In genomic region chr3:28349397-28350000, GRCh38 we compare ENCODE assay signal across 8 cellular contexts. TPM values are rescaled to one million over a fixed set of nuclear protein-coding genes. Genes with fewer than 3 reads are reported as not detected.
A peak's percentile ranks its signal among the peaks of the same experiment; 100 is the strongest.
DNase-seq lines count a peak whose midpoint lies in the region; ATAC-seq and TF ChIP-seq lines count a peak whose summit lies in the region.

No MANE protein-coding gene starts in this region.

- POLR2A ChIA-PET in A673 (lab: Charles Lee; ENCODE audit: low non-redundant PET), result interaction anchor here (1.0 kb wide), 1 partner anchor 11 kb away, joined by 3 read pairs; no protein-coding TSS in a partner anchor

- H3K27me3 ChIP-seq in A673 (replicated peaks; ENCODE audit: insufficient read depth, low read depth, low read length, poor library complexity) (no peaks in the 10 kb centered on the region), mononuclear cell (ENCODE audit: insufficient read depth, low read length) (no peaks in the 10 kb centered on the region)

- H3K4me3 ChIP-seq in A673 (ENCODE audit: low read depth, low read length, poor library complexity, severe bottlenecking) (peak overlapping the region; percentile 66), choroid plexus epithelial cell (ENCODE audit: low read depth, low read length) (peak overlapping the region; percentile 81), mononuclear cell (ENCODE audit: low read length) (peak overlapping the region; percentile 85)

- H3K4me1 ChIP-seq in A673 (ENCODE audit: insufficient read depth, low read length, poor library complexity, severe bottlenecking) (peaks cover 25% of the 10 kb centered on the region), mononuclear cell (ENCODE audit: insufficient read depth, low read length) (peaks cover 29% of the 10 kb centered on the region)

- TSS peak; percentile 66 for BruUV-seq in A673 (replicated peaks; lab: Mats Ljungman, UMichigan)

- peak; percentile 16 for ATAC-seq in GM18517 (IDR thresholded peaks at IDR 0.05; ENCODE audit: unreplicated experiment)

- CTCF ChIA-PET in A673 (lab: Charles Lee), result interaction anchor here (1.0 kb wide), 1 partner anchor 318 kb away, joined by 3 read pairs; no protein-coding TSS in a partner anchor

- H3K27ac ChIP-seq in A673 (ENCODE audit: low read depth, low read length, poor library complexity, severe bottlenecking), result peak overlapping the region; percentile 95

- intact Hi-C loops in A673 (cut with micrococcal nuclease; ENCODE audit: unreplicated experiment), result loop anchor here (10.0 kb wide), 1 partner anchor 105 kb away; the partner anchor contains the start of gene CMC1

- DNase-seq in A673 (ENCODE audit: low spot score) (no peak), NCI-H510A (lab: John Stamatoyannopoulos, UW) (peak; percentile 53), choroid plexus epithelial cell (ENCODE audit: low read depth) (peak; percentile 26), NAMALWA (ENCODE audit: low spot score) (no peak), medulla oblongata (ENCODE audit: extremely low spot score) (no peak)
- no peak for DNase-seq in stimulated activated CD4-positive, alpha-beta T cell treated with anti-CD3 and anti-CD28 coated beads, Interleukin-2, amount 100 ng/mL, for 48 hours

- no peaks in the 10 kb centered on the region for H3K36me3 ChIP-seq in A673 (ENCODE audit: insufficient read depth, low read length, poor library complexity, severe bottlenecking)

- TF ChIP-seq CTCF in A673 (conservative IDR thresholded peaks at IDR 0.05; ENCODE audit: low read depth, low read length), result no peak; the same call in 1 of the 2 replicates
- TF ChIP-seq CTCF in choroid plexus epithelial cell (conservative IDR thresholded peaks at IDR 0.05; ENCODE audit: low read depth, low read length), result peak; percentile 38

- no peaks in the 10 kb centered on the region for H3K9me3 ChIP-seq in A673 (ENCODE audit: low read depth, low read length, poor library complexity, severe bottlenecking)
- H3K9me3 ChIP-seq in mononuclear cell (ENCODE audit: low read depth, low read length), result peaks cover 17% of the 10 kb centered on the region

RNA-seq across cellular contexts. Expression of gene AZI2, which starts 0.9 kb away (rescaled TPM):
- total RNA-seq in A673 (2021) (86.7 and 106 TPM in 2 replicates), mononuclear cell (29.2 TPM)

RNA-seq across cellular contexts. Expression of gene ZCWPW2, which starts 1.0 kb away (rescaled TPM):
- total RNA-seq in A673 (2021) (not detected in 2 replicates), mononuclear cell (not detected)

Comparison
In these comparisons a context has a peak if more than half of its experiments do, and no peak if none do; other contexts are left out.
1. DNase-seq: peak in NCI-H510A (single experiment) and choroid plexus epithelial cell (single experiment); none in A673 (single experiment), NAMALWA (single experiment), medulla oblongata (single experiment) and stimulated activated CD4-positive, alpha-beta T cell treated with anti-CD3 and anti-CD28 coated beads, Interleukin-2, amount 100 ng/mL, for 48 hours (0 of 2).
2. Peak in every context shown above with its lines, with median percentiles within 50 percentile points of each other: H3K4me3 ChIP-seq.